ENCODE assay signal across 2 cellular contexts in genomic region chrX:18491601-18492000, GRCh38.
TF ChIP-seq lines count a peak whose summit lies in the region.

No MANE protein-coding gene starts in this region.

TF ChIP-seq in HepG2, 621 proteins besides CTCF, POLR2A, EP300 and RAD21:
- TF ChIP-seq ZNF576 (CRISPR knock-in tag; IDR thresholded peaks at IDR 0.05) (no peak), KLF11 (CRISPR knock-in tag; IDR thresholded peaks at IDR 0.05) (no peak), MAFK (conservative IDR thresholded peaks at IDR 0.05 in 1 of 2, IDR thresholded peaks at IDR 0.05 in 1 of 2; ENCODE audit: low read length in 2 of 2) (peak; percentile 4 to 81; a peak in 2 of 4 replicates), MAFF (IDR thresholded peaks at IDR 0.05; ENCODE audit: low read depth, low read length) (peak; percentile 63; the same call in 1 of the 2 replicates)

TF ChIP-seq in K562, 482 proteins besides CTCF, POLR2A, EP300 and RAD21:
- TF ChIP-seq MAFG (tag; conservative IDR thresholded peaks at IDR 0.05) (0 out of 2 replicates have a peak, but pooled peaks have one; percentile 20), ZKSCAN3 (CRISPR knock-in tag; IDR thresholded peaks at IDR 0.05) (no peak), ARID3B (CRISPR knock-in tag; IDR thresholded peaks at IDR 0.05; ENCODE audit: borderline replicate concordance) (no peak), ZNF316 (IDR thresholded peaks at IDR 0.05) (peak; percentile 78)
